ENCODE assay signal across 26 cellular contexts in genomic region chr16:65004570-65004969, GRCh38.
"Had no signal": no experiment of that assay in that cellular context is flagged by ENCODE, and none has a peak within 500 bp of the region (broad histone marks: within the 10 kb centered on the region; RNA-seq: fewer than 3 reads in every experiment).

No MANE protein-coding gene starts in this region.

- H3K27ac Mint-ChIP-seq: naive thymus-derived CD4-positive, alpha-beta T cell; natural killer cell; nephron; stimulated activated memory B cell treated with anti-CD40 and anti-IgM and Interleukin-4, amounts not matched to agents 10 μg/mL and 1 μg/mL and 100 μg/mL, for 72 hours; stimulated activated naive CD8-positive, alpha-beta T cell treated with anti-CD3 and anti-CD28 coated beads, Interleukin-15, Interleukin-2, amounts not matched to agents 100 ng/mL and 50 ng/mL, for 24 hours; type B pancreatic cell had no signal

- H3K9me3 ChIP-seq: neutrophil, pancreas, prostate gland, right lobe of liver, spleen, stomach, thoracic aorta, thyroid gland, tibial nerve, upper lobe of right lung, uterus had no signal

- FAIRE-seq: pancreas had no signal

- H3K9me3 Mint-ChIP-seq: nephron had no signal

- H3K36me3 Mint-ChIP-seq: natural killer cell; stimulated activated memory B cell treated with anti-CD40 and anti-IgM and Interleukin-4, amounts not matched to agents 10 μg/mL and 1 μg/mL and 100 μg/mL, for 72 hours had no signal

- DNase-seq: naive thymus-derived CD4-positive, alpha-beta T cell; natural killer cell; nucleus accumbens; pancreas; right lobe of liver; spleen; stimulated activated CD4-positive, alpha-beta T cell treated with anti-CD3 and anti-CD28 coated beads, Interleukin-12 subunit alpha, Interleukin-12 subunit beta, amount 100 ng/mL, for 4 hours; stimulated activated CD4-positive, alpha-beta T cell treated with anti-CD3 and anti-CD28 coated beads, Interleukin-1b, Interleukin-23, amount 100 ng/mL, for 48 hours; stimulated activated CD4-positive, alpha-beta T cell treated with anti-CD3 and anti-CD28 coated beads, Interleukin-4, amount 100 ng/mL, for 1 hour; stimulated activated CD4-positive, alpha-beta T cell treated with anti-CD3 and anti-CD28 coated beads, Interleukin-4, amount 100 ng/mL, for 4 hours; stimulated activated CD8-positive, alpha-beta memory T cell treated with anti-CD3 and anti-CD28 coated beads, Interleukin-4, amount 100 ng/mL, for 48 hours; stimulated activated naive CD4-positive, alpha-beta T cell; stomach; thyroid gland; upper lobe of right lung; uterus had no signal

- H3K27ac ChIP-seq: neutrophil, pancreas, prostate gland, right lobe of liver, skin epidermis, spleen, stomach, thoracic aorta, thyroid gland, tibial nerve, upper lobe of right lung, uterus had no signal

- H3K4me1 ChIP-seq: pancreas, prostate gland, right lobe of liver, stomach, thyroid gland, upper lobe of right lung, uterus had no signal

- H3K4me3 ChIP-seq: pancreas, prostate gland, right lobe of liver, skin epidermis, spleen, stomach, thoracic aorta, thyroid gland, tibial nerve, upper lobe of right lung, uterus had no signal

- H3K27me3 ChIP-seq: neutrophil, pancreas, right lobe of liver, spleen, stomach, thyroid gland, tibial nerve, upper lobe of right lung, uterus had no signal

- H3K27me3 Mint-ChIP-seq: naive thymus-derived CD4-positive, alpha-beta T cell; stimulated activated memory B cell treated with anti-CD40 and anti-IgM and Interleukin-4, amounts not matched to agents 10 μg/mL and 1 μg/mL and 100 μg/mL, for 72 hours; stimulated activated naive CD8-positive, alpha-beta T cell treated with anti-CD3 and anti-CD28 coated beads, Interleukin-15, Interleukin-2, amounts not matched to agents 100 ng/mL and 50 ng/mL, for 24 hours had no signal

- H3K4me3 Mint-ChIP-seq: naive thymus-derived CD4-positive, alpha-beta T cell; natural killer cell; nephron; neural crest cell; stimulated activated memory B cell treated with anti-CD40 and anti-IgM and Interleukin-4, amounts not matched to agents 10 μg/mL and 1 μg/mL and 100 μg/mL, for 72 hours; stimulated activated naive CD8-positive, alpha-beta T cell treated with anti-CD3 and anti-CD28 coated beads, Interleukin-15, Interleukin-2, amounts not matched to agents 100 ng/mL and 50 ng/mL, for 24 hours; type B pancreatic cell had no signal

- H3K36me3 ChIP-seq: neutrophil, pancreas, prostate gland, right lobe of liver, thyroid gland, upper lobe of right lung, uterus had no signal

- ATAC-seq: naive thymus-derived CD4-positive, alpha-beta T cell; natural killer cell; pancreas; right lobe of liver; stimulated activated memory B cell treated with anti-CD40 and anti-IgM and Interleukin-4, amounts not matched to agents 10 μg/mL and 1 μg/mL and 100 μg/mL, for 72 hours; upper lobe of right lung had no signal

- H3K4me1 Mint-ChIP-seq: naive thymus-derived CD4-positive, alpha-beta T cell; natural killer cell; neural crest cell; stimulated activated memory B cell treated with anti-CD40 and anti-IgM and Interleukin-4, amounts not matched to agents 10 μg/mL and 1 μg/mL and 100 μg/mL, for 72 hours had no signal
